ENCODE assay signal across 22 cellular contexts in the genomic region with DNA sequence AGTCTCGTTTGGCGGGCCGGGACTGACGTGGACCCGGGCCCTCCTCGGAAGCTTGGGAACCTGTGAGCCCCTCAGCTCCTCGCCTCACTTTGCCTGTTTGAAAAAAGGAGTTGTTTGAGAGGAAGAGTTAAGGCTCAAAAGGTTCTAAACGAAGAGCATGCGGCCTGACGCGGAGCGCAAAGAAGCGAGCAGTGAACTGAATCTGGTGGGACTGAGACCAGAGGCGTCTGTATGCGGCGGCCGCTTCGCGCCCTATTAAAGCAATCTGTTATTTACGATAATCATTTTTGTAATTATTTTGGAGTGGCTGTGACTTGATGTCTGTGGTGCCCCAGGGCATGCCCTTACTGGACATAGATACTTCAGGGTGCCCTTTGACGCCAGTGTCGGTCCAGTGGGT. TPM values are rescaled to one million over a fixed set of nuclear protein-coding genes. Genes with fewer than 3 reads are reported as not detected.
A peak's percentile ranks its signal among the peaks of the same experiment; 100 is the strongest.
DNase-seq lines count a peak whose midpoint lies in the region; ATAC-seq and TF ChIP-seq lines count a peak whose summit lies in the region.
"Had no signal": no experiment of that assay in that cellular context is flagged by ENCODE, and none has a peak within 500 bp of the region (broad histone marks: within the 10 kb centered on the region; RNA-seq: fewer than 3 reads in every experiment).

No MANE protein-coding gene starts in this region.

- no peaks in the 10 kb centered on the region for H3K9me3 ChIP-seq in PC-9 (ENCODE audit: insufficient read depth, low read depth)
- no peaks in the 10 kb centered on the region for H3K9me3 ChIP-seq in iPS-15b (ENCODE audit: control insufficient read depth, insufficient read depth, low read length)
- H3K9me3 ChIP-seq: pancreas, right atrium auricular region, SJCRH30 had no signal

- ATAC-seq in GM21717 (IDR thresholded peaks at IDR 0.05; ENCODE audit: unreplicated experiment): no peak
- ATAC-seq in HG03045 (IDR thresholded peaks at IDR 0.05; ENCODE audit: unreplicated experiment): no peak
- ATAC-seq: left ventricle myocardium superior; naive thymus-derived CD8-positive, alpha-beta T cell; pancreas had no signal

- H3K4me3 ChIP-seq in H7 (ENCODE audit: insufficient read depth, low read depth, low read length) (peak overlapping the region; percentile 81), PC-9 (peak overlapping the region; percentile 62), iPS-15b (ENCODE audit: low read depth, low read length) (peak overlapping the region; percentile 74)
- H3K4me3 ChIP-seq: pancreas, SJCRH30 had no signal

- no peaks in the 10 kb centered on the region for H3K9me2 ChIP-seq in PC-9 (ENCODE audit: insufficient read depth)

- H3K36me3 ChIP-seq in H7 (replicated peaks; ENCODE audit: control insufficient read depth, insufficient read depth, low read length) (no peaks in the 10 kb centered on the region), PC-9 (ENCODE audit: low read depth) (no peaks in the 10 kb centered on the region), iPS-15b (ENCODE audit: control insufficient read depth, insufficient read depth, low read length) (no peaks in the 10 kb centered on the region)
- H3K36me3 ChIP-seq: pancreas, right atrium auricular region, SJCRH30 had no signal

- TF ChIP-seq CTCF in PC-9 (conservative IDR thresholded peaks at IDR 0.05): no peak

- peak overlapping the region; percentile 99 for H3K4me2 ChIP-seq in PC-9

- H3F3A ChIP-seq in PC-9 (ENCODE audit: insufficient read depth, low read depth): peaks cover 17% of the 10 kb centered on the region; the same call in 1 of the 2 replicates

- peak overlapping the region; percentile 82 for H2AFZ ChIP-seq in PC-9

- TSS peak; percentile 56 for BruUV-seq in PC-9 (replicated peaks; lab: Mats Ljungman, UMichigan)

- H3K27me3 ChIP-seq in H7 (ENCODE audit: control insufficient read depth, insufficient read depth, low read length): peaks cover 44% of the 10 kb centered on the region
- H3K27me3 ChIP-seq in PC-9 (ENCODE audit: insufficient read depth, low read depth): no peaks in the 10 kb centered on the region
- H3K27me3 ChIP-seq in iPS-15b (ENCODE audit: control insufficient read depth, insufficient read depth, low read length): peaks cover 37% of the 10 kb centered on the region

- no peaks in the 10 kb centered on the region for H4K20me1 ChIP-seq in PC-9 (ENCODE audit: insufficient read depth)

- H3K9ac ChIP-seq in iPS-15b (ENCODE audit: low read depth, low read length): peak overlapping the region; percentile 65

- POLR2A ChIA-PET in PC-9 (lab: Charles Lee; ENCODE audit: unreplicated experiment): no interaction called here

- intact Hi-C loops in PC-9 (cut with micrococcal nuclease; ENCODE audit: unreplicated experiment): loop anchor here (1.0 to 10.0 kb wide), 7 partner anchors 20 to 421 kb away; no protein-coding TSS in a partner anchor

- CTCF ChIA-PET in PC-9 (lab: Charles Lee): no interaction called here

- H3K79me2 ChIP-seq in PC-9 (ENCODE audit: low read depth): peaks cover 54% of the 10 kb centered on the region

- peaks cover 35% of the 10 kb centered on the region for H3K4me1 ChIP-seq in PC-9 (replicated peaks; ENCODE audit: insufficient read depth)
- H3K4me1 ChIP-seq in iPS-15b (ENCODE audit: control insufficient read depth, insufficient read depth, low read length): peaks cover 14% of the 10 kb centered on the region
- H3K4me1 ChIP-seq: SJCRH30 had no signal

- peak overlapping the region; percentile 46 for H3K27ac ChIP-seq in PC-9
- H3K27ac ChIP-seq: pancreas, right atrium auricular region, SJCRH30 had no signal

- DNase-seq in H7 (peak; percentile 71), PC-9 (peak in 1 of 2 experiments; percentile 39), retina (peak; percentile 52)
- no peak for DNase-seq in NK-92 treated with Interleukin-12 subunit alpha and Interleukin-12 subunit beta, amount 100 ng/mL, for 24 hours (lab: John Stamatoyannopoulos, UW)
- DNase-seq: activated naive CD8-positive, alpha-beta T cell treated with anti-CD3 and anti-CD28 coated beads for 36 hours; DMS 273 treated with DMSO at 0.1 percent for 48 hours; left ventricle myocardium superior; midbrain; naive thymus-derived CD8-positive, alpha-beta T cell; NCI-H510A treated with DMSO at 0.1 percent for 48 hours; SJCRH30; stimulated activated CD4-positive, alpha-beta T cell treated with anti-CD3 and anti-CD28 coated beads, Interleukin-4, amount 100 ng/mL, for 24 hours; stimulated activated naive CD4-positive, alpha-beta T cell treated with Interleukin-2 at 50 U/mL for 16 hours had no signal

RNA-seq across cellular contexts. Expression of gene TFAP2C, which starts 3.3 kb away (rescaled TPM):
- total RNA-seq in H7 (2014; rRNA removed; shearing (Covaris generic)): 23.6 and 38.4 TPM in 2 replicates
- 27.8 and 34.8 TPM in 2 replicates for total RNA-seq in PC-9 (2021)
- total RNA-seq: activated CD4-positive, alpha-beta T cell treated with anti-CD3 and anti-CD28 coated beads for 36 hours; activated naive CD8-positive, alpha-beta T cell treated with anti-CD3 and anti-CD28 coated beads for 36 hours; dermis microvascular lymphatic vessel endothelial cell; endothelial cell of umbilical vein; naive thymus-derived CD8-positive, alpha-beta T cell; SJCRH30; T-helper 1 cell treated with Interleukin-12 subunit alpha and Interleukin-12 subunit beta and Interleukin-4 antibody, amounts not matched to agents 30 ng/mL and 1 ng/mL, for 36 hours had no signal
